ENCODE assay signal across 8 cellular contexts in genomic region chr7:84196007-84196551, GRCh38. TPM values are rescaled to one million over a fixed set of nuclear protein-coding genes. Genes with fewer than 3 reads are reported as not detected.
DNase-seq lines count a peak whose midpoint lies in the region; ATAC-seq and TF ChIP-seq lines count a peak whose summit lies in the region.

No MANE protein-coding gene starts in this region.

- ATAC-seq in HG03039 (IDR thresholded peaks at IDR 0.05; ENCODE audit: unreplicated experiment) (no peak), HG03460 (IDR thresholded peaks at IDR 0.05; ENCODE audit: unreplicated experiment) (no peak)

- H3K4me1 ChIP-seq in rectal smooth muscle tissue (ENCODE audit: control insufficient read depth, insufficient read depth, low read length) (no peaks in the 10 kb centered on the region), prostate gland (replicated peaks) (no peaks in the 10 kb centered on the region)

- WGBS in prostate gland = 36% methylated on average over 4 of the region's 4 CpGs

- H3K27ac ChIP-seq in rectal smooth muscle tissue (ENCODE audit: low read depth, low read length) = peak overlapping the region; percentile 58
- peak overlapping the region in 1 of 2 donors; percentile 24 for H3K27ac ChIP-seq in prostate gland

- H3K9ac ChIP-seq in rectal smooth muscle tissue (ENCODE audit: low read length) = no peak overlapping the region

- H3K36me3 ChIP-seq in rectal smooth muscle tissue (ENCODE audit: control insufficient read depth, insufficient read depth, low read length) (no peaks in the 10 kb centered on the region), prostate gland (no peaks in the 10 kb centered on the region)

- H3K27me3 ChIP-seq in rectal smooth muscle tissue (ENCODE audit: control insufficient read depth, insufficient read depth, low read length) = no peaks in the 10 kb centered on the region
- no peaks in the 10 kb centered on the region for H3K27me3 ChIP-seq in prostate gland (replicated peaks; ENCODE audit: insufficient read depth)

- no peak for TF ChIP-seq CTCF in prostate gland (IDR thresholded peaks at IDR 0.05)

- intact Hi-C loops in prostate gland (cut with DNase I) = loop anchor here (5.0 kb wide), 1 partner anchor 214 kb away; no protein-coding TSS in a partner anchor

- DNase-seq in GM03348 (ENCODE audit: low spot score) (peak; percentile 22), SK-MEL-5 (ENCODE audit: low read depth, low spot score) (peak; percentile 79), glomerular visceral epithelial cell (ENCODE audit: extremely low spot score) (peak; percentile 46), activated T-cell treated with anti-CD3 and anti-CD28 coated beads for 4 hours (no peak), prostate gland (ENCODE audit: low spot score) (no peak)

- H3K4me3 ChIP-seq in rectal smooth muscle tissue (ENCODE audit: low read length) = peak overlapping the region; percentile 59
- H3K4me3 ChIP-seq in prostate gland = no peak overlapping the region

- in situ Hi-C loops in SK-MEL-5 (cut with HindIII; ENCODE audit: low pct_unique_long_range_greater_than_20kb, low sequenced_read_pairs) = no loop called here

- no peaks in the 10 kb centered on the region for H3K9me3 ChIP-seq in prostate gland

- TF ChIP-seq POLR2A in prostate gland (IDR thresholded peaks at IDR 0.05) = no peak

RNA-seq across cellular contexts. Expression of gene SEMA3A, which starts 1.5 kb away (rescaled TPM):
- total RNA-seq in SK-MEL-5 (2014; rRNA removed; shearing (Covaris generic)) = 10.0 and 13.1 TPM in 2 replicates
- polyA plus RNA-seq in SK-MEL-5 (2015; cell fraction: cytosol; rRNA removed) = 4.6 and 8.2 TPM in 2 replicates
- polyA plus RNA-seq in SK-MEL-5 (2015; cell fraction: nucleus; rRNA removed) = 6.7 and 7.6 TPM in 2 replicates
- 1 to 10 TPM; 1.6 to 1.9 TPM for total RNA-seq in prostate gland

Comparison
In these comparisons a context has a peak if more than half of its experiments do, and no peak if none do; other contexts are left out.
1. DNase-seq: peak in GM03348 (single experiment), SK-MEL-5 (single experiment) and glomerular visceral epithelial cell (single experiment); none in activated T-cell treated with anti-CD3 and anti-CD28 coated beads for 4 hours (single experiment) and prostate gland (single experiment).